ENCODE assay signal across 15 cellular contexts in genomic region chr6:7532232-7532631, GRCh38. TPM values are rescaled to one million over a fixed set of nuclear protein-coding genes. Genes with fewer than 3 reads are reported as not detected.
A peak's percentile ranks its signal among the peaks of the same experiment; 100 is the strongest.
DNase-seq lines count a peak whose midpoint lies in the region; ATAC-seq and TF ChIP-seq lines count a peak whose summit lies in the region.
"Had no signal": no experiment of that assay in that cellular context is flagged by ENCODE, and none has a peak within 500 bp of the region (broad histone marks: within the 10 kb centered on the region; RNA-seq: fewer than 3 reads in every experiment).

No MANE protein-coding gene starts in this region.

- no peak overlapping the region for H3K4me3 ChIP-seq in upper lobe of right lung
- H3K4me3 ChIP-seq in BE2C (ENCODE audit: low read depth, low read length) = no peak overlapping the region
- H3K4me3 ChIP-seq: A549, upper lobe of left lung had no signal

- no peak overlapping the region for H3K27ac ChIP-seq in upper lobe of right lung
- H3K27ac ChIP-seq: A549, upper lobe of left lung had no signal

- peak overlapping the region; percentile 55 for H3K4me3 Mint-ChIP-seq in WTC11
- H3K4me3 Mint-ChIP-seq: activated CD4-positive, alpha-beta T cell treated with anti-CD3 and anti-CD28 coated beads for 36 hours had no signal

- H3K27me3 ChIP-seq in upper lobe of right lung (peaks cover 5% of the 10 kb centered on the region), BE2C (peaks cover 74% of the 10 kb centered on the region)
- H3K27me3 ChIP-seq: upper lobe of left lung had no signal

- H3K36me3 ChIP-seq in upper lobe of right lung (no peaks in the 10 kb centered on the region), BE2C (no peaks in the 10 kb centered on the region)
- H3K36me3 ChIP-seq: upper lobe of left lung had no signal

- CTCF ChIA-PET in WTC11 (lab: Charles Lee) = interaction anchor here (0.6 kb wide), 1 partner anchor 49 kb away, joined by 3 read pairs; no protein-coding TSS in a partner anchor

- H3K4me1 ChIP-seq in upper lobe of right lung (no peaks in the 10 kb centered on the region), BE2C (no peaks in the 10 kb centered on the region)
- H3K4me1 ChIP-seq: A549 had no signal

- H3K9me3 ChIP-seq in upper lobe of right lung (no peaks in the 10 kb centered on the region), BE2C (no peaks in the 10 kb centered on the region; the same call in 1 of the 2 replicates)
- H3K9me3 ChIP-seq: A549, upper lobe of left lung had no signal

- TF ChIP-seq CTCF in WTC11 (IDR thresholded peaks at IDR 0.05) (no peak), upper lobe of right lung (IDR thresholded peaks at IDR 0.05) (no peak), BE2C (IDR thresholded peaks at IDR 0.05; ENCODE audit: low read depth, low read length) (no peak)

- peak overlapping the region; percentile 93; the same call in 1 of the 2 replicates for H3K27ac Mint-ChIP-seq in WTC11
- H3K27ac Mint-ChIP-seq: activated CD4-positive, alpha-beta T cell treated with anti-CD3 and anti-CD28 coated beads for 36 hours had no signal

- H3K27me3 Mint-ChIP-seq in WTC11 (ENCODE audit: low read depth) = no peaks in the 10 kb centered on the region; the same call in 1 of the 2 replicates

- peak; percentile 37 for DNase-seq in NCI-H345 (lab: John Stamatoyannopoulos, UW)
- DNase-seq in NCI-H345 treated with DMSO at 0.1 percent for 48 hours (lab: John Stamatoyannopoulos, UW; ENCODE audit: unreplicated experiment) = no peak
- peak; percentile 24 for DNase-seq in WTC11 (ENCODE audit: low spot score)
- DNase-seq in left kidney (ENCODE audit: low read depth, low spot score) = peak; percentile 86
- DNase-seq in upper lobe of right lung = peak; percentile 70
- DNase-seq in BE2C = no peak
- no peak for DNase-seq in C1 segment of cervical spinal cord (lab: John Stamatoyannopoulos, UW)
- no peak for DNase-seq in stimulated activated CD4-positive, alpha-beta T cell treated with anti-CD3 and anti-CD28 coated beads, Interleukin-1b, Interleukin-23, amount 100 ng/mL, for 48 hours
- DNase-seq: activated CD4-positive, alpha-beta T cell treated with anti-CD3 and anti-CD28 coated beads for 36 hours; activated T-cell treated with anti-CD3 and anti-CD28 coated beads, Interleukin-2, amount 50 U/mL, for 48 hours; NCI-H1694 treated with DMSO at 0.1 percent for 48 hours; SW 1271 had no signal

- ATAC-seq in WTC11 (peak; percentile 72), upper lobe of right lung (peak; percentile 90)
- ATAC-seq: A549; activated CD4-positive, alpha-beta T cell treated with anti-CD3 and anti-CD28 coated beads for 36 hours; HepG2 had no signal

- peaks cover 25% of the 10 kb centered on the region for H3K4me1 Mint-ChIP-seq in WTC11
- H3K4me1 Mint-ChIP-seq: activated CD4-positive, alpha-beta T cell treated with anti-CD3 and anti-CD28 coated beads for 36 hours had no signal

- H3K9me3 Mint-ChIP-seq in WTC11 = peaks cover 6% of the 10 kb centered on the region; the same call in 1 of the 2 replicates

- POLR2A ChIA-PET in WTC11 (lab: Charles Lee) = no interaction called here

- intact Hi-C loops in upper lobe of right lung (cut with DNase I) = no loop called here

- no peaks in the 10 kb centered on the region for H3K36me3 Mint-ChIP-seq in WTC11

TF ChIP-seq in WTC11, 78 proteins besides CTCF, POLR2A, EP300 and RAD21:
- no peak for TF ChIP-seq OVOL2 (CRISPR knock-in tag; IDR thresholded peaks at IDR 0.05; ENCODE audit: borderline replicate concordance)
- TF ChIP-seq TP53 (CRISPR knock-in tag; IDR thresholded peaks at IDR 0.05) = no peak

RNA-seq across cellular contexts. Expression of gene DSP, which starts 9.2 kb away (rescaled TPM):
- total RNA-seq in WTC11 (2021) (74.5 to 77.0 TPM (median 76.1 TPM) in 3 replicates), upper lobe of right lung (21.4 TPM)
- not detected for polyA plus RNA-seq in BE2C (2012; ENCODE audit: insufficient read depth, insufficient read length, low read depth)

RNA-seq across cellular contexts. Expression of gene SNRNP48, which starts 57.8 kb away (rescaled TPM):
- total RNA-seq in WTC11 (2021) (17.6 to 24.0 TPM (median 21.4 TPM) in 3 replicates), upper lobe of right lung (10.2 TPM)
- 5.0 TPM for polyA plus RNA-seq in BE2C (2012; ENCODE audit: insufficient read depth, insufficient read length, low read depth)

Comparison
In these comparisons a context has a peak if more than half of its experiments do, and no peak if none do; other contexts are left out.
1. DNase-seq: peak in NCI-H345 (single experiment), WTC11 (single experiment), left kidney (single experiment) and upper lobe of right lung (single experiment); none in NCI-H345 treated with DMSO at 0.1 percent for 48 hours (single experiment), BE2C (single experiment), C1 segment of cervical spinal cord (0 of 14) and stimulated activated CD4-positive, alpha-beta T cell treated with anti-CD3 and anti-CD28 coated beads, Interleukin-1b, Interleukin-23, amount 100 ng/mL, for 48 hours (single experiment).